ENCODE assay signal across 8 cellular contexts in genomic region chr1:9494936-9495758, GRCh38. TPM values are rescaled to one million over a fixed set of nuclear protein-coding genes. Genes with fewer than 3 reads are reported as not detected.
DNase-seq lines count a peak whose midpoint lies in the region; ATAC-seq, FAIRE-seq and TF ChIP-seq lines count a peak whose summit lies in the region.

No MANE protein-coding gene starts in this region.

- TF ChIP-seq EP300 in neural cell (conservative IDR thresholded peaks at IDR 0.05; ENCODE audit: poor library complexity, severe bottlenecking), result no peak

- TF ChIP-seq POLR2A in H54 (IDR thresholded peaks at IDR 0.05; ENCODE audit: low read depth, low read length), result no peak

- H3K27me3 ChIP-seq in BLaER1 (no peaks in the 10 kb centered on the region), neural cell (ENCODE audit: insufficient read depth, low read depth, low read length) (peaks cover 9% of the 10 kb centered on the region), stomach smooth muscle (ENCODE audit: control insufficient read depth in 1 of 2, insufficient read depth in 2 of 2, low read length in 2 of 2) (no peaks in the 10 kb centered on the region)

- peak; percentile 45 for DNase-seq in H54 (ENCODE audit: insufficient read length, low spot score)
- peak; percentile 54 to 74 for DNase-seq in NOMO-1 (lab: John Stamatoyannopoulos, UW; ENCODE audit: unreplicated experiment in 2 of 2)
- DNase-seq in activated T-cell treated with anti-CD3 and anti-CD28 coated beads for 1 hour (ENCODE audit: low read depth), result peak; percentile 54
- peak; percentile 15 for DNase-seq in fibroblast of gingiva (ENCODE audit: low read depth)

- H3F3A ChIP-seq in neural cell (ENCODE audit: insufficient read depth, low read length, poor library complexity, severe bottlenecking), result no peaks in the 10 kb centered on the region

- no peak overlapping the region for H2AFZ ChIP-seq in neural cell (ENCODE audit: low read depth, low read length)

- H3K4me3 ChIP-seq in BLaER1 (peak overlapping the region; percentile 65), neural cell (ENCODE audit: low read length) (peak overlapping the region; percentile 56), stomach smooth muscle (ENCODE audit: low read length in 2 of 2) (peak overlapping the region; percentile 56 to 62)

- H3K27ac ChIP-seq in BLaER1, result peak overlapping the region; percentile 58; the same call in 1 of the 2 replicates
- H3K27ac ChIP-seq in neural cell (ENCODE audit: low read length), result no peak overlapping the region
- H3K27ac ChIP-seq in stomach smooth muscle (ENCODE audit: low read length), result no peak overlapping the region

- H3K9me2 ChIP-seq in neural cell (ENCODE audit: insufficient read depth, low read length), result no peaks in the 10 kb centered on the region

- peak; percentile 76 for TF ChIP-seq CTCF in neural cell (IDR thresholded peaks at IDR 0.05; ENCODE audit: poor library complexity, severe bottlenecking)

- H3K4me2 ChIP-seq in BLaER1 (peak overlapping the region; percentile 84), neural cell (ENCODE audit: low read length) (no peak overlapping the region)

- H3K9ac ChIP-seq in BLaER1, result peak overlapping the region; percentile 54; the same call in 1 of the 2 replicates
- H3K9ac ChIP-seq in neural cell (ENCODE audit: low read length), result no peak overlapping the region
- H3K9ac ChIP-seq in stomach smooth muscle (ENCODE audit: low read length in 2 of 2), result no peak overlapping the region

- no peaks in the 10 kb centered on the region for H3K79me2 ChIP-seq in neural cell (replicated peaks; ENCODE audit: insufficient read depth, low read length)

- no peak for FAIRE-seq in H54 (lab: Jason Lieb, UNC)

- H3K9me3 ChIP-seq in BLaER1, result peaks cover 13% of the 10 kb centered on the region
- H3K9me3 ChIP-seq in neural cell (ENCODE audit: low read length), result no peaks in the 10 kb centered on the region
- H3K9me3 ChIP-seq in stomach smooth muscle (ENCODE audit: control insufficient read depth in 2 of 2, low read length in 2 of 2), result no peaks in the 10 kb centered on the region

- H4K20me1 ChIP-seq in BLaER1 (no peaks in the 10 kb centered on the region), neural cell (ENCODE audit: insufficient read depth) (no peaks in the 10 kb centered on the region)

- H3K36me3 ChIP-seq in BLaER1, result no peaks in the 10 kb centered on the region
- no peaks in the 10 kb centered on the region for H3K36me3 ChIP-seq in neural cell (ENCODE audit: insufficient read depth, low read length)
- H3K36me3 ChIP-seq in stomach smooth muscle (ENCODE audit: control insufficient read depth in 2 of 2, insufficient read depth in 2 of 2, low read length in 2 of 2), result no peaks in the 10 kb centered on the region

- H3K4me1 ChIP-seq in BLaER1 (peaks cover 22% of the 10 kb centered on the region), stomach smooth muscle (ENCODE audit: control insufficient read depth, insufficient read depth, low read length) (peaks cover 8% of the 10 kb centered on the region)

- peak; percentile 65 for TF ChIP-seq RAD21 in neural cell (conservative IDR thresholded peaks at IDR 0.05)

- ATAC-seq in HG02588 (IDR thresholded peaks at IDR 0.05; ENCODE audit: unreplicated experiment), result no peak

TF ChIP-seq in neural cell, 6 proteins besides CTCF, POLR2A, EP300 and RAD21:
- TF ChIP-seq SMC3 (conservative IDR thresholded peaks at IDR 0.05; ENCODE audit: poor library complexity) (peak; percentile 77), REST (IDR thresholded peaks at IDR 0.05; ENCODE audit: borderline replicate concordance) (no peak)

RNA-seq across cellular contexts. Expression of gene SLC25A33, which starts 44.1 kb away (rescaled TPM):
- 14.8 and 19.1 TPM in 2 replicates for polyA plus RNA-seq in neural cell
- 14.9 and 15.3 TPM in 2 replicates for polyA minus RNA-seq in neural cell
